ENCODE assay signal across 7 cellular contexts in genomic region chr7:151874479-151874878, GRCh38. TPM values are rescaled to one million over a fixed set of nuclear protein-coding genes. Genes with fewer than 3 reads are reported as not detected.
DNase-seq lines count a peak whose midpoint lies in the region; ATAC-seq and TF ChIP-seq lines count a peak whose summit lies in the region.
"Not testable (repeated sequence)": the region's sequence is repeated elsewhere in the genome, so short reads cannot be mapped to it uniquely, and the experiment has no call there.

No MANE protein-coding gene starts in this region.

- intact Hi-C loops in CD4-positive, alpha-beta T cell (cut with DNase I, micrococcal nuclease) = loop anchor here in 1 of 2 experiments (2.0 to 10.0 kb wide), 4 partner anchors 244 to 800 kb away; partner anchors contain the start of gene XRCC2
- intact Hi-C loops in natural killer cell (cut with micrococcal nuclease) = loop anchor here (10.0 kb wide), 1 partner anchor 150 kb away; the partner anchor contains the start of gene GALNT11

- H3K27ac ChIP-seq in CD4-positive, alpha-beta T cell (ENCODE audit: low read depth, low read length) = not testable (repeated sequence)
- H3K27ac ChIP-seq in RWPE1 (peak overlapping the region; percentile 9; the same call in 1 of the 2 replicates), right atrium auricular region (peak overlapping the region; percentile 98 to 99)

- not testable (repeated sequence) for H3K36me3 ChIP-seq in right atrium auricular region

- not testable (repeated sequence) for TF ChIP-seq CTCF in CD4-positive, alpha-beta T cell (IDR thresholded peaks at IDR 0.05); RWPE1 (conservative IDR thresholded peaks at IDR 0.05; ENCODE audit: low read depth); brain (conservative IDR thresholded peaks at IDR 0.05); right atrium auricular region (IDR thresholded peaks at IDR 0.05); natural killer cell (IDR thresholded peaks at IDR 0.05)

- peaks cover 53% of the 10 kb centered on the region for H3K4me1 Mint-ChIP-seq in CD4-positive, alpha-beta T cell (ENCODE audit: low read depth)
- H3K4me1 Mint-ChIP-seq in activated T-cell treated with anti-CD3 and anti-CD28 coated beads, Interleukin-2, amount 50 U/mL, for 24 hours (ENCODE audit: low read depth) = peaks cover 38% of the 10 kb centered on the region
- H3K4me1 Mint-ChIP-seq in brain (peaks cover 33% of the 10 kb centered on the region), natural killer cell (peaks cover 30 to 54% of the 10 kb centered on the region in 2 donors)
- H3K4me1 Mint-ChIP-seq in stimulated activated naive CD8-positive, alpha-beta T cell treated with anti-CD3 and anti-CD28 coated beads, Interleukin-15, amount 100 ng/mL, for 72 hours = peaks cover 59% of the 10 kb centered on the region

- CTCF ChIA-PET in CD4-positive, alpha-beta T cell (lab: Charles Lee); RWPE1 (lab: Yijun Ruan, JAX): not testable (repeated sequence)

- H3K4me3 ChIP-seq in right atrium auricular region = peak overlapping the region in 1 of 2 donors; percentile 77

- POLR2A ChIA-PET in CD4-positive, alpha-beta T cell (lab: Charles Lee) = interaction anchor here (1.0 kb wide), 1 partner anchor 92 kb away, joined by 4 read pairs; no protein-coding TSS in a partner anchor
- POLR2A ChIA-PET in RWPE1 (lab: Yijun Ruan, JAX; ENCODE audit: low non-redundant PET) = not testable (repeated sequence)

- peaks cover 18% of the 10 kb centered on the region for H3K36me3 Mint-ChIP-seq in CD4-positive, alpha-beta T cell (ENCODE audit: low read depth)
- H3K36me3 Mint-ChIP-seq in activated T-cell treated with anti-CD3 and anti-CD28 coated beads, Interleukin-2, amount 50 U/mL, for 24 hours (ENCODE audit: low read depth); brain; natural killer cell: not testable (repeated sequence)

- H3K27ac Mint-ChIP-seq in CD4-positive, alpha-beta T cell = peak overlapping the region; percentile 93
- H3K27ac Mint-ChIP-seq in activated T-cell treated with anti-CD3 and anti-CD28 coated beads, Interleukin-2, amount 50 U/mL, for 24 hours; brain; stimulated activated naive CD8-positive, alpha-beta T cell treated with anti-CD3 and anti-CD28 coated beads, Interleukin-15, amount 100 ng/mL, for 72 hours: not testable (repeated sequence)
- H3K27ac Mint-ChIP-seq in natural killer cell = peak overlapping the region in 1 of 2 donors; percentile 81

- H3K4me3 Mint-ChIP-seq in CD4-positive, alpha-beta T cell = peak overlapping the region; percentile 99
- H3K4me3 Mint-ChIP-seq in activated T-cell treated with anti-CD3 and anti-CD28 coated beads, Interleukin-2, amount 50 U/mL, for 24 hours = peak overlapping the region; percentile 90
- peak overlapping the region in 4 of 5 experiments; percentile 92 to 96 (median 93) for H3K4me3 Mint-ChIP-seq in brain
- H3K4me3 Mint-ChIP-seq in natural killer cell = peak overlapping the region; percentile 98
- peak overlapping the region; percentile 93 to 100 for H3K4me3 Mint-ChIP-seq in stimulated activated naive CD8-positive, alpha-beta T cell treated with anti-CD3 and anti-CD28 coated beads, Interleukin-15, amount 100 ng/mL, for 72 hours

- H3K9me3 ChIP-seq in CD4-positive, alpha-beta T cell (ENCODE audit: control insufficient read depth, low read length); right atrium auricular region: not testable (repeated sequence)

- ATAC-seq in CD4-positive, alpha-beta T cell (ENCODE audit: poor library complexity); natural killer cell; stimulated activated naive CD8-positive, alpha-beta T cell treated with anti-CD3 and anti-CD28 coated beads, Interleukin-15, amount 100 ng/mL, for 72 hours: not testable (repeated sequence)

- H3K27me3 Mint-ChIP-seq in CD4-positive, alpha-beta T cell; activated T-cell treated with anti-CD3 and anti-CD28 coated beads, Interleukin-2, amount 50 U/mL, for 24 hours; brain; natural killer cell (ENCODE audit: low read depth in 2 of 2); stimulated activated naive CD8-positive, alpha-beta T cell treated with anti-CD3 and anti-CD28 coated beads, Interleukin-15, amount 100 ng/mL, for 72 hours: not testable (repeated sequence)

- peaks cover 0 to 46% of the 10 kb centered on the region in 2 donors for H3K4me1 ChIP-seq in right atrium auricular region

- DNase-seq in CD4-positive, alpha-beta T cell; RWPE1 (ENCODE audit: low spot score); activated T-cell treated with anti-CD3 and anti-CD28 coated beads, Interleukin-2, amount 50 U/mL, for 24 hours; right atrium auricular region (ENCODE audit: low spot score); natural killer cell; stimulated activated naive CD8-positive, alpha-beta T cell treated with anti-CD3 and anti-CD28 coated beads, Interleukin-15, amount 100 ng/mL, for 72 hours: not testable (repeated sequence)

- H3K27me3 ChIP-seq in CD4-positive, alpha-beta T cell (ENCODE audit: control insufficient read depth, insufficient read depth, low read length); right atrium auricular region: not testable (repeated sequence)

- not testable (repeated sequence) for H3K9me3 Mint-ChIP-seq in CD4-positive, alpha-beta T cell; activated T-cell treated with anti-CD3 and anti-CD28 coated beads, Interleukin-2, amount 50 U/mL, for 24 hours; brain; natural killer cell; stimulated activated naive CD8-positive, alpha-beta T cell treated with anti-CD3 and anti-CD28 coated beads, Interleukin-15, amount 100 ng/mL, for 72 hours

RNA-seq across cellular contexts. Expression of gene PRKAG2, which starts 2.4 kb away (rescaled TPM):
- total RNA-seq in CD4-positive, alpha-beta T cell = 10 to 100 TPM; 39.3 to 42.3 TPM
- 12.1 TPM for polyA plus RNA-seq in brain (ENCODE audit: insufficient read depth, low read depth, low replicate concordance)
- total RNA-seq in right atrium auricular region (100 to 1,000 TPM; 133 to 177 TPM), natural killer cell (10 to 100 TPM; 42.6 to 66.5 (median 64.4) TPM)
